In genomic region chr18:34551824-34552223, GRCh38 we compare ENCODE assay signal across 18 cellular contexts.
"Had no signal": no experiment of that assay in that cellular context is flagged by ENCODE, and none has a peak within 500 bp of the region (broad histone marks: within the 10 kb centered on the region; RNA-seq: fewer than 3 reads in every experiment).

No MANE protein-coding gene starts in this region.

- H3K4me1 Mint-ChIP-seq: mesothelial cell of epicardium, naive B cell had no signal

- H3K36me3 Mint-ChIP-seq: mesothelial cell of epicardium, naive B cell had no signal

- DNase-seq: dermis blood vessel endothelial cell; dorsolateral prefrontal cortex; effector CD4-positive, alpha-beta T cell; effector memory CD4-positive, alpha-beta T cell; foreskin keratinocyte; heart left ventricle; hypothalamus; left cardiac atrium; left lung; lower lobe of right lung; mesenchymal stem cell; mucosa of descending colon; naive B cell had no signal

- H3K27me3 Mint-ChIP-seq: naive B cell had no signal

- H3K27ac Mint-ChIP-seq: mesothelial cell of epicardium, naive B cell had no signal

- H3K9me3 ChIP-seq: esophagus muscularis mucosa, gastroesophageal sphincter, heart left ventricle, left lung, lower lobe of right lung, mucosa of descending colon had no signal

- H3K4me3 ChIP-seq: coronary artery, dorsolateral prefrontal cortex, esophagus muscularis mucosa, gastroesophageal sphincter, heart left ventricle, hepatocyte, left lung, lower lobe of right lung, mucosa of descending colon had no signal

- H3K27me3 ChIP-seq: dorsolateral prefrontal cortex, esophagus muscularis mucosa, foreskin keratinocyte, gastroesophageal sphincter, heart left ventricle, hepatocyte, left lung had no signal

- H3K36me3 ChIP-seq: esophagus muscularis mucosa, gastroesophageal sphincter, heart left ventricle, left lung, lower lobe of right lung had no signal

- H3K27ac ChIP-seq: coronary artery, dorsolateral prefrontal cortex, esophagus muscularis mucosa, foreskin keratinocyte, gastroesophageal sphincter, hepatocyte, left lung, lower lobe of right lung had no signal

- H3K4me3 Mint-ChIP-seq: mesothelial cell of epicardium, naive B cell had no signal

- ATAC-seq: foreskin keratinocyte, gastroesophageal sphincter, left lung, lower lobe of right lung, mucosa of descending colon had no signal

- H3K4me1 ChIP-seq: foreskin keratinocyte, gastroesophageal sphincter, left lung, lower lobe of right lung had no signal
